In the genomic region with DNA sequence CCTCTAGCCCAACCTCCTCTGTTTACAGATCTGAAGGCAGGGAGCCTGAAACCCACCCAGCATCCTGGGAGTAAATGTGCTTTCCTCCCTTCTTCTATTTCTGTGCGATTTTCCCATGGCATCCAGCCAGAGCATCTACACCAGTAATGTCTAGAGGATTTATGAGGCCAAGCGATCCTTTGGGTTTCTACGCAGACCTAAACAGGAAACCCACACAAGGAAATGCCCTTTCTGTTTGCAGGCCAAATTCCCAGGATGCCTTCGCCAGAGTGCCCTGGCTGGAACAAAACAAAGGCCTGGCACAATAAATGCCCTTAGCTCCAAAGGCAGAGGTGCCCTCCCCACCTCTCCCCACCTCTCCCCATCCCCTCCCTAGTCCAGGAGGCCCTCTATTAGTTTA, we compare ENCODE assay signal across 12 cellular contexts.
A peak's percentile ranks its signal among the peaks of the same experiment; 100 is the strongest.
DNase-seq lines count a peak whose midpoint lies in the region; ATAC-seq, FAIRE-seq and TF ChIP-seq lines count a peak whose summit lies in the region.
"Had no signal": no experiment of that assay in that cellular context is flagged by ENCODE, and none has a peak within 500 bp of the region (broad histone marks: within the 10 kb centered on the region; RNA-seq: fewer than 3 reads in every experiment).

No MANE protein-coding gene starts in this region.

- H3K27me3 ChIP-seq in PC-9 (ENCODE audit: insufficient read depth, low read depth) (no peaks in the 10 kb centered on the region), psoas muscle (ENCODE audit: insufficient read depth in 3 of 3, low read length in 2 of 3) (no peaks in the 10 kb centered on the region)

- no TSS peak for BruUV-seq in PC-9 (replicated peaks; lab: Mats Ljungman, UMichigan)

- POLR2A ChIA-PET in PC-9 (lab: Charles Lee; ENCODE audit: unreplicated experiment), result interaction anchor here (0.6 to 1.0 kb wide), 3 partner anchors 106 to 245 kb away, joined by 3 to 7 read pairs (median 5); no protein-coding TSS in a partner anchor

- H3K4me3 ChIP-seq in PC-9 (no peak overlapping the region), psoas muscle (no peak overlapping the region)

- CTCF ChIA-PET in PC-9 (lab: Charles Lee), result no interaction called here

- peak overlapping the region; percentile 58 for H3K27ac ChIP-seq in PC-9
- H3K27ac ChIP-seq in psoas muscle, result peak overlapping the region; percentile 37

- peaks cover 5% of the 10 kb centered on the region; the same call in 1 of the 2 replicates for H3K9me3 ChIP-seq in PC-9 (ENCODE audit: insufficient read depth, low read depth)
- H3K9me3 ChIP-seq in psoas muscle, result no peaks in the 10 kb centered on the region

- no peaks in the 10 kb centered on the region for H4K20me1 ChIP-seq in PC-9 (ENCODE audit: insufficient read depth)

- no peaks in the 10 kb centered on the region for H3K79me2 ChIP-seq in PC-9 (ENCODE audit: low read depth)

- intact Hi-C loops in PC-9 (cut with micrococcal nuclease; ENCODE audit: unreplicated experiment), result loop anchor here (1.0 kb wide), 2 partner anchors 73 to 110 kb away; no protein-coding TSS in a partner anchor
- intact Hi-C loops in psoas muscle (cut with DNase I), result loop anchor here in 1 of 2 donors (5.0 kb wide), 1 partner anchor 72 kb away; no protein-coding TSS in a partner anchor

- no peak for TF ChIP-seq CTCF in PC-9 (conservative IDR thresholded peaks at IDR 0.05)
- TF ChIP-seq CTCF in psoas muscle (IDR thresholded peaks at IDR 0.05), result no peak

- H3K9me2 ChIP-seq in PC-9 (ENCODE audit: insufficient read depth), result no peaks in the 10 kb centered on the region

- no peak for ATAC-seq in psoas muscle

- WGBS in psoas muscle, 3 donors, result 14 to 25% (median 16%) methylated on average over 4 of the region's 4 CpGs

- H3K4me2 ChIP-seq in PC-9, result peak overlapping the region; percentile 43

- H3K4me1 ChIP-seq in PC-9 (replicated peaks; ENCODE audit: insufficient read depth) (peaks cover 24% of the 10 kb centered on the region), psoas muscle (peaks cover 16% of the 10 kb centered on the region)

- H3K36me3 ChIP-seq in PC-9 (ENCODE audit: low read depth), result no peaks in the 10 kb centered on the region
- H3K36me3 ChIP-seq in psoas muscle (ENCODE audit: insufficient read depth in 1 of 2, low read depth in 1 of 2), result no peaks in the 10 kb centered on the region

- DNase-seq in DMS153 (lab: John Stamatoyannopoulos, UW), result peak; percentile 82
- DNase-seq in PC-9, result peak; percentile 79 to 93
- DNase-seq in foreskin melanocyte, result peak; percentile 24
- no peak for DNase-seq in psoas muscle
- no peak for DNase-seq in stimulated activated CD4-positive, alpha-beta T cell treated with anti-CD3 and anti-CD28 coated beads, Interleukin-12 subunit alpha, Interleukin-12 subunit beta, amount 100 ng/mL, for 4 hours
- no peak for DNase-seq in NCI-H524 (lab: John Stamatoyannopoulos, UW)
- no peak for DNase-seq in frontal cortex (ENCODE audit: low spot score in 2 of 2)
- no peak for DNase-seq in GOT3 (lab: John Stamatoyannopoulos, UW)
- DNase-seq: activated naive CD4-positive, alpha-beta T cell treated with anti-CD3 and anti-CD28 coated beads, Interleukin-2, amount 10 ng/mL, durations not matched to agents 7 days and 5 days; NCI-H2171; stimulated activated CD4-positive, alpha-beta T cell treated with anti-CD3 and anti-CD28 coated beads, Interleukin-15, amount 100 ng/mL, for 24 hours; T1000 had no signal

- no peak overlapping the region; the same call in 1 of the 2 replicates for H2AFZ ChIP-seq in PC-9

- peaks cover 15% of the 10 kb centered on the region for H3F3A ChIP-seq in PC-9 (ENCODE audit: insufficient read depth, low read depth)

- no peak for FAIRE-seq in frontal cortex (lab: Jason Lieb, UNC)

Comparison
In these comparisons a context has a peak if more than half of its experiments do, and no peak if none do; other contexts are left out.
1. DNase-seq: peak in DMS153 (single experiment), PC-9 (2 of 2) and foreskin melanocyte (single experiment); none in psoas muscle (0 of 2), stimulated activated CD4-positive, alpha-beta T cell treated with anti-CD3 and anti-CD28 coated beads, Interleukin-12 subunit alpha, Interleukin-12 subunit beta, amount 100 ng/mL, for 4 hours (single experiment), NCI-H524 (0 of 2), frontal cortex (0 of 2) and GOT3 (single experiment).